In the genomic region with DNA sequence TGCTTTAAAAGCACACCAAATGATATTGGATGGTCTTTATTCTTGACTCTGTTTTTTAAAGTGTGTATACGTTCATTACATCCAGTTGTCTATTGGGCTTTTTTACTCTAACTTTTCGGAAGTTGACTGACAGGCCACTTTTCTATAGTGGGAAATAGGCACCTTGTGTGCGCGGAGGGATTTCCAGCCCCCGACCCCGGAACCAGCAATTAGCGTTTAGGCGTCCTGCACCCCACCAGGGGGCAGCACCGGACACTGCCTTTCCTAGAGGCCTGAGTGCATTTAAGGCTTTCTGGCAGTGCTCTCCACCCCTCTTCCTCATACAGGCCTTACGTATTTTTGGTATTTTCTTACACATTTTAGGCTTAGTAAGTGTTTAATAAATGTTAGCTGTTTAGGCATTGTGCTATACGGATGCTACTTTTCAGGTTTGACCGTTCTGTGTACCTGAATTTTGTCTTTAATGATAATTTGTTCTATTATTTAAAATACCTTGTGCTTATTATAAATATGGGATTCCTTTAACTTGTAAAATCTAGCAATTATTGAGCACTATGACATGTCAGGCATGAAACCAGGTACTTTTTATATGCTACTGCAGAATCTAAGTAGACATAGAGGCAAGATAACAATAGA, we compare ENCODE assay signal across 8 cellular contexts.
DNase-seq lines count a peak whose midpoint lies in the region; ATAC-seq and TF ChIP-seq lines count a peak whose summit lies in the region.

No MANE protein-coding gene starts in this region.

- H3K9me3 ChIP-seq in breast epithelium, result no peaks in the 10 kb centered on the region
- H3K9me3 ChIP-seq in uterus, result no peaks in the 10 kb centered on the region

- no peaks in the 10 kb centered on the region for H3K4me1 Mint-ChIP-seq in MCF 10A (ENCODE audit: insufficient read depth, unreplicated experiment)

- H3K27ac Mint-ChIP-seq in MCF 10A (ENCODE audit: low read depth, unreplicated experiment), result no peak overlapping the region

- CTCF ChIA-PET in MCF 10A (lab: Yijun Ruan, JAX), result interaction anchor here (0.7 to 1.7 kb wide), 4 partner anchors 9 to 714 kb away, joined by 3 to 8 read pairs (median 3); no protein-coding TSS in a partner anchor

- H3K27me3 Mint-ChIP-seq in MCF 10A (ENCODE audit: insufficient read depth, unreplicated experiment), result no peaks in the 10 kb centered on the region

- BruUV-seq in MCF 10A (replicated peaks; lab: Mats Ljungman, UMichigan), result no TSS peak

- H3K36me3 Mint-ChIP-seq in MCF 10A (ENCODE audit: insufficient read depth, unreplicated experiment), result no peaks in the 10 kb centered on the region

- H3K4me3 ChIP-seq in breast epithelium, result no peak overlapping the region
- no peak overlapping the region for H3K4me3 ChIP-seq in uterus

- H3K4me3 Mint-ChIP-seq in MCF 10A (ENCODE audit: unreplicated experiment), result no peak overlapping the region

- no peaks in the 10 kb centered on the region for H3K9me3 Mint-ChIP-seq in MCF 10A (ENCODE audit: unreplicated experiment)

- TF ChIP-seq POLR2A in breast epithelium (IDR thresholded peaks at IDR 0.05) (no peak), uterus (IDR thresholded peaks at IDR 0.05) (no peak)

- no peak overlapping the region for H3K27ac ChIP-seq in breast epithelium
- H3K27ac ChIP-seq in uterus, result no peak overlapping the region

- TF ChIP-seq CTCF in MCF 10A (IDR thresholded peaks at IDR 0.05; ENCODE audit: unreplicated experiment) (peak; percentile 55), breast epithelium (IDR thresholded peaks at IDR 0.05) (peak in 1 of 3 donors; percentile 38), uterus (IDR thresholded peaks at IDR 0.05) (peak in 3 of 4 experiments; percentile 9 to 20 (median 17))

- peak; percentile 87 for ATAC-seq in HG02970 (IDR thresholded peaks at IDR 0.05; ENCODE audit: low FRiP score, unreplicated experiment)

- no peaks in the 10 kb centered on the region for H3K27me3 ChIP-seq in breast epithelium
- H3K27me3 ChIP-seq in uterus, result no peaks in the 10 kb centered on the region

- POLR2A ChIA-PET in MCF 10A (lab: Yijun Ruan, JAX), result no interaction called here

- intact Hi-C loops in MCF 10A (cut with micrococcal nuclease), result loop anchor here (5.0 to 10.0 kb wide), 4 partner anchors 136 to 269 kb away; no protein-coding TSS in a partner anchor
- intact Hi-C loops in breast epithelium (cut with DNase I; ENCODE audit: low total_unique reads), result no loop called here
- intact Hi-C loops in posterior cingulate gyrus (cut with DNase I), result loop anchor here (10.0 kb wide), 1 partner anchor 1416 kb away; the partner anchor contains the start of gene TENT5A
- intact Hi-C loops in uterus (cut with DNase I; ENCODE audit: low total_unique reads), result no loop called here

- H3K36me3 ChIP-seq in breast epithelium, result no peaks in the 10 kb centered on the region
- no peaks in the 10 kb centered on the region for H3K36me3 ChIP-seq in uterus

- peak; percentile 63 for DNase-seq in MCF 10A (ENCODE audit: unreplicated experiment)
- no peak for DNase-seq in breast epithelium (ENCODE audit: low spot score in 2 of 2)
- peak; percentile 21 for DNase-seq in NCI-H82 treated with DMSO at 0.1 percent for 48 hours (lab: John Stamatoyannopoulos, UW; ENCODE audit: unreplicated experiment)
- DNase-seq in activated T-cell treated with anti-CD3 and anti-CD28 coated beads for 24 hours (ENCODE audit: low read depth), result peak; percentile 42
- peak; percentile 63 for DNase-seq in fibroblast of the conjunctiva (ENCODE audit: low read depth)
- peak in 6 of 10 donors; percentile 28 to 72 (median 42) for DNase-seq in posterior cingulate gyrus
- DNase-seq in uterus, result peak in 1 of 2 donors; percentile 26

- H3K4me1 ChIP-seq in breast epithelium (no peaks in the 10 kb centered on the region), uterus (no peaks in the 10 kb centered on the region)

Comparison
In these comparisons a context has a peak if more than half of its experiments do, and no peak if none do; other contexts are left out.
1. DNase-seq: peak in MCF 10A (single experiment), NCI-H82 treated with DMSO at 0.1 percent for 48 hours (single experiment), activated T-cell treated with anti-CD3 and anti-CD28 coated beads for 24 hours (single experiment), fibroblast of the conjunctiva (single experiment) and posterior cingulate gyrus (6 of 10); none in breast epithelium (0 of 2).
2. intact Hi-C loops: an anchor here in MCF 10A (5.0 to 10.0 kb wide) and posterior cingulate gyrus (10.0 kb wide); none called in breast epithelium and uterus.